ENCODE assay signal across 1 cellular context in the genomic region with DNA sequence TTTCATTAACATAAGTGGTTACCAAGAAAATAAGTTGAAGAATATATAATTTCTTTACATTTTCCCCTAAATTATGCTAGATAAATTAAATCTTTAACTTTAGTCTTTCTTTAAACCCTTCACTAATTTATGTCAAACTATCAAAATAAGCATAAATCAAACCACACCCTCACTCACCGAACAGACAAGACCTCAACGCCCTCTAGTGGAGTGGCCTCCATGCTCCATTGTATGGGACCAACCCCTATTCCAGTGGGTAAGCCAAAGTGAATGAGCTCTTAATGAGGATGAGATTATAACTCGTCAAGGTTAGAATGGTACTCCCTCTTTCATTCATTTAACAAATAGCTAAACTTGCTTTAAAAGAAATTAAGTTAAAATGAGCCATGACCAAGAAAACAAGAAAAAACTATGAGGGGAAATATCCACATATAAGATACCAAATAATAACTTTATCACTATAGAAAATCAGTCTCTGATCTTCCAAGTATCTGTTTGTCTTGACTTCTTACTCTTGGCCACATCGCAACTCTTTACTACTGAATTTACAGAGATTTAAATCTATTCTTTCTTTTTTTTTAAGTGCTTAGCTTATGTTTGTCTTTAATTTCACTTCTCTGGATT.
TF ChIP-seq lines count a peak whose summit lies in the region.

No MANE protein-coding gene starts in this region.

TF ChIP-seq in GM23338, 12 proteins besides CTCF, POLR2A, EP300 and RAD21 (continued from another document):
- TF ChIP-seq ZNF462 (CRISPR knock-in tag; IDR thresholded peaks at IDR 0.05) (no peak), ZNF114 (CRISPR knock-in tag; IDR thresholded peaks at IDR 0.05) (no peak), JUNB (IDR thresholded peaks at IDR 0.05; ENCODE audit: unreplicated experiment) (no peak), EZH2phosphoT487 (IDR thresholded peaks at IDR 0.05; ENCODE audit: unreplicated experiment) (no peak), STAT1 (IDR thresholded peaks at IDR 0.05; ENCODE audit: unreplicated experiment) (no peak), POLR2AphosphoS5 (IDR thresholded peaks at IDR 0.05; ENCODE audit: low read depth) (no peak), REST (IDR thresholded peaks at IDR 0.05; ENCODE audit: unreplicated experiment) (no peak), ZNF331 (CRISPR knock-in tag; IDR thresholded peaks at IDR 0.05; ENCODE audit: low read depth) (no peak)
- TF ChIP-seq, protein P1, sequence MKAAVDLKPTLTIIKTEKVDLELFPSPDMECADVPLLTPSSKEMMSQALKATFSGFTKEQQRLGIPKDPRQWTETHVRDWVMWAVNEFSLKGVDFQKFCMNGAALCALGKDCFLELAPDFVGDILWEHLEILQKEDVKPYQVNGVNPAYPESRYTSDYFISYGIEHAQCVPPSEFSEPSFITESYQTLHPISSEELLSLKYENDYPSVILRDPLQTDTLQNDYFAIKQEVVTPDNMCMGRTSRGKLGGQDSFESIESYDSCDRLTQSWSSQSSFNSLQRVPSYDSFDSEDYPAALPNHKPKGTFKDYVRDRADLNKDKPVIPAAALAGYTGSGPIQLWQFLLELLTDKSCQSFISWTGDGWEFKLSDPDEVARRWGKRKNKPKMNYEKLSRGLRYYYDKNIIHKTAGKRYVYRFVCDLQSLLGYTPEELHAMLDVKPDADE (IDR thresholded peaks at IDR 0.05), result no peak
